Comparison of ENCODE assay signal across 1 cellular context in genomic region chr4:138410266-138410665, GRCh38.
TF ChIP-seq lines count a peak whose summit lies in the region.

No MANE protein-coding gene starts in this region.

TF ChIP-seq in K562, 482 proteins besides CTCF, POLR2A, EP300 and RAD21 (continued from another document):
- no peak for TF ChIP-seq ZNF586 (CRISPR knock-in tag; conservative IDR thresholded peaks at IDR 0.05)
- no peak for TF ChIP-seq ZNF347 (CRISPR knock-in tag; IDR thresholded peaks at IDR 0.05; ENCODE audit: low read depth)
- TF ChIP-seq HNRNPUL1 (IDR thresholded peaks at IDR 0.05; ENCODE audit: low read length), result no peak
- TF ChIP-seq SIN3A (IDR thresholded peaks at IDR 0.05; ENCODE audit: borderline replicate concordance in 2 of 2, control insufficient read depth in 1 of 2, low read depth in 2 of 2, low read length in 2 of 2), result no peak
- no peak for TF ChIP-seq HNRNPH1 (optimal IDR thresholded peaks at IDR 0.05; ENCODE audit: low read depth, low read length)
- TF ChIP-seq ARNT (IDR thresholded peaks at IDR 0.05), result no peak
- no peak for TF ChIP-seq ZNF24 (IDR thresholded peaks at IDR 0.05)
- TF ChIP-seq ZNF324 (CRISPR knock-in tag; IDR thresholded peaks at IDR 0.05), result no peak
- no peak for TF ChIP-seq ILF3 (IDR thresholded peaks at IDR 0.05; ENCODE audit: borderline replicate concordance)
- TF ChIP-seq CXXC5 (CRISPR knock-in tag; IDR thresholded peaks at IDR 0.05), result no peak
- no peak for TF ChIP-seq POLR2G (IDR thresholded peaks at IDR 0.05; ENCODE audit: low read depth, low read length)
- TF ChIP-seq NFXL1 (CRISPR knock-in tag; IDR thresholded peaks at IDR 0.05), result no peak
- TF ChIP-seq ZNF668 (CRISPR knock-in tag; IDR thresholded peaks at IDR 0.05), result no peak
- no peak for TF ChIP-seq HIVEP1 (CRISPR knock-in tag; IDR thresholded peaks at IDR 0.05)
- TF ChIP-seq KDM4B (IDR thresholded peaks at IDR 0.05; ENCODE audit: borderline replicate concordance in 2 of 2, low read depth in 1 of 2), result no peak
- no peak for TF ChIP-seq ZNF592 (IDR thresholded peaks at IDR 0.05)
- TF ChIP-seq NFYB (IDR thresholded peaks at IDR 0.05; ENCODE audit: extremely low read depth, insufficient read length), result no peak
- no peak for TF ChIP-seq BCL6 (CRISPR knock-in tag; IDR thresholded peaks at IDR 0.05)
- TF ChIP-seq GTF3C2 (IDR thresholded peaks at IDR 0.05; ENCODE audit: borderline replicate concordance, extremely low read depth, insufficient read length), result no peak
